2 cellular contexts compared by ENCODE assay signal in genomic region chr13:61485128-61485765, GRCh38.
TF ChIP-seq lines count a peak whose summit lies in the region.

No MANE protein-coding gene starts in this region.

TF ChIP-seq in HepG2, 621 proteins besides CTCF, POLR2A, EP300 and RAD21:
- TF ChIP-seq RAD51 (IDR thresholded peaks at IDR 0.05; ENCODE audit: borderline replicate concordance) (peak; percentile 66; the same call in 1 of the 2 replicates), SIN3B (IDR thresholded peaks at IDR 0.05; ENCODE audit: low read length) (no peak), ZNF576 (CRISPR knock-in tag; IDR thresholded peaks at IDR 0.05) (no peak), ZNF710 (CRISPR knock-in tag; IDR thresholded peaks at IDR 0.05; ENCODE audit: borderline replicate concordance) (no peak), CBFB (CRISPR knock-in tag; IDR thresholded peaks at IDR 0.05) (no peak), ZNF770 (CRISPR knock-in tag; IDR thresholded peaks at IDR 0.05) (no peak), ZNF720 (CRISPR knock-in tag; IDR thresholded peaks at IDR 0.05) (no peak), ZNF335 (CRISPR knock-in tag; IDR thresholded peaks at IDR 0.05) (no peak), ZNF275 (CRISPR knock-in tag; IDR thresholded peaks at IDR 0.05; ENCODE audit: borderline replicate concordance) (no peak)

TF ChIP-seq in K562, 482 proteins besides CTCF, POLR2A, EP300 and RAD21:
- TF ChIP-seq TFE3 (CRISPR knock-in tag; IDR thresholded peaks at IDR 0.05) (peak; percentile 62), PBX2 (CRISPR knock-in tag; IDR thresholded peaks at IDR 0.05; ENCODE audit: low read depth) (no peak), PBX2 (tag; conservative IDR thresholded peaks at IDR 0.05; ENCODE audit: low read depth) (no peak)
TF ChIP-seq in K562: peak in this region for 1.
